In the genomic region with DNA sequence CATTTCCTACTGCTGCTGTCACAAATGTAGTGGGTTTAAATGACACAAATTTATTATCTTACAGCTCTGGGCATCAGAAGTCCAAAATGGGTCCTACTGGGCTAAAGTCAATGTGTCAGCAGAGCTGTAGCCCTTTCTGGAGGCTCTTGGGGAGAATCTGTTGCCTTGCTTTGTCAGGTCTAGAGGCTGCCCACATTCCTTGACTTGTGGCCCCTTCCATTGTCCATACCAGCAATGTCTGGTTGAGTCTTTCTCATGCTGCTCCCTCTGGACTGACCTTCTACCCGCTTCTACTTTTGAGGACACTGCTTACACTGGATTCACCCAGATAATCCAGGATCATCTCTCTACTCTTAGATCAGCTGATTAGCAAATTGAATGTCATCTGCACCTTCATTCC, we compare ENCODE assay signal across 2 cellular contexts.
A peak's percentile ranks its signal among the peaks of the same experiment; 100 is the strongest.
TF ChIP-seq lines count a peak whose summit lies in the region.

No MANE protein-coding gene starts in this region.

TF ChIP-seq in HepG2, 621 proteins besides CTCF, POLR2A, EP300 and RAD21:
- TF ChIP-seq ZNF383 (CRISPR knock-in tag; IDR thresholded peaks at IDR 0.05; ENCODE audit: borderline replicate concordance) (no peak), ZNF543 (CRISPR knock-in tag; IDR thresholded peaks at IDR 0.05) (peak; percentile 99)

TF ChIP-seq in SK-N-SH, 30 proteins besides CTCF, POLR2A, EP300 and RAD21:
- TF ChIP-seq FOSL2 (IDR thresholded peaks at IDR 0.05; ENCODE audit: borderline replicate concordance, low read depth) (no peak), RXRA (IDR thresholded peaks at IDR 0.05; ENCODE audit: borderline replicate concordance, low read depth) (no peak), POLR2AphosphoS5 (IDR thresholded peaks at IDR 0.05; ENCODE audit: low read depth, low read length) (no peak), NRF1 (IDR thresholded peaks at IDR 0.05; ENCODE audit: low read depth, low read length) (no peak)
- TF ChIP-seq, protein P1, sequence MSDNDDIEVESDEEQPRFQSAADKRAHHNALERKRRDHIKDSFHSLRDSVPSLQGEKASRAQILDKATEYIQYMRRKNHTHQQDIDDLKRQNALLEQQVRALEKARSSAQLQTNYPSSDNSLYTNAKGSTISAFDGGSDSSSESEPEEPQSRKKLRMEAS (IDR thresholded peaks at IDR 0.05; ENCODE audit: low read depth) = no peak
